ENCODE assay signal across 13 cellular contexts in the genomic region with DNA sequence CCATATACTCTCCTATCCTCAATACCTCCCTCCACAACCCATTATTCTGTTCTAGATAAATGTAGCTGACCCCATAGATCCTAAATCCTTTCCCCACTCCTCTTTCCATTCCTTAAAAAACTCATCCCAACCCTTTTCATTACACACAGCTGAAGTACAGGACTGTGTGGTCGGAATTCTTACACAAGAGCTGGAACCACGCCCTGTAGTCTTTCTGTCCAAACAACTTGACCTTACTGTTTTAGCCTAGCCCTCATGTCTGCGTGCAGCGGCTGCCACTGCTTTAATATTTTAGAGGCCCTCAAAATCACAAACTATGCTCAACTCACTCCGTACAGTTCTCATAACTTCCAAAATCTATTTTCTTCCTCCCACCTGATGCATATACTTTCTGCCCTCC. TPM values are rescaled to one million over a fixed set of nuclear protein-coding genes. Genes with fewer than 3 reads are reported as not detected.
DNase-seq lines count a peak whose midpoint lies in the region; ATAC-seq and TF ChIP-seq lines count a peak whose summit lies in the region.
"Not testable (repeated sequence)": the region's sequence is repeated elsewhere in the genome, so short reads cannot be mapped to it uniquely, and the experiment has no call there.
"Had no signal": no experiment of that assay in that cellular context is flagged by ENCODE, and none has a peak within 500 bp of the region (broad histone marks: within the 10 kb centered on the region; RNA-seq: fewer than 3 reads in every experiment).

No MANE protein-coding gene starts in this region.

- H3K36me3 Mint-ChIP-seq in activated CD8-positive, alpha-beta memory T cell treated with anti-CD3 and anti-CD28 coated beads, Interleukin-2, amount 10 ng/mL, durations not matched to agents 7 days and 5 days = not testable (repeated sequence)

- DNase-seq in AG10803 (ENCODE audit: low read depth) (peak; percentile 11), Peyer's patch (peak in 2 of 3 donors; percentile 12 to 52), fibroblast of lung (ENCODE audit: low read depth in 2 of 2) (peak; percentile 16), fibroblast of villous mesenchyme (ENCODE audit: low read depth) (peak; percentile 10), sigmoid colon (peak; percentile 63), thyroid gland (peak; percentile 45 to 59)
- DNase-seq in activated CD8-positive, alpha-beta memory T cell treated with anti-CD3 and anti-CD28 coated beads, Interleukin-2, amount 10 ng/mL, durations not matched to agents 7 days and 5 days = peak; percentile 3
- not testable (repeated sequence) for DNase-seq in left lung

- not testable (repeated sequence) for H3K9me3 Mint-ChIP-seq in activated CD8-positive, alpha-beta memory T cell treated with anti-CD3 and anti-CD28 coated beads, Interleukin-2, amount 10 ng/mL, durations not matched to agents 7 days and 5 days (ENCODE audit: low read depth)

- H3K27me3 ChIP-seq in Peyer's patch; fibroblast of lung (ENCODE audit: control insufficient read depth, insufficient read depth, low read length); left lung; sigmoid colon; thyroid gland: not testable (repeated sequence)

- H3K9me3 ChIP-seq in Peyer's patch; fibroblast of lung (ENCODE audit: control insufficient read depth, insufficient read depth, low read depth, low read length); left lung; sigmoid colon; thyroid gland: not testable (repeated sequence)

- not testable (repeated sequence) for H3K4me1 Mint-ChIP-seq in activated CD8-positive, alpha-beta memory T cell treated with anti-CD3 and anti-CD28 coated beads, Interleukin-2, amount 10 ng/mL, durations not matched to agents 7 days and 5 days

- TF ChIP-seq EP300 in sigmoid colon (IDR thresholded peaks at IDR 0.05) = not testable (repeated sequence)

- H3K27me3 Mint-ChIP-seq in activated CD8-positive, alpha-beta memory T cell treated with anti-CD3 and anti-CD28 coated beads, Interleukin-2, amount 10 ng/mL, durations not matched to agents 7 days and 5 days = not testable (repeated sequence)

- not testable (repeated sequence) for H3K9ac ChIP-seq in fibroblast of lung (ENCODE audit: insufficient read depth, low read length)

- TF ChIP-seq CTCF in AG10803 (conservative IDR thresholded peaks at IDR 0.05; ENCODE audit: low read length); Peyer's patch (IDR thresholded peaks at IDR 0.05); fibroblast of lung (conservative IDR thresholded peaks at IDR 0.05 in 1 of 2, IDR thresholded peaks at IDR 0.05 in 1 of 2; ENCODE audit: low read depth in 1 of 2, low read length in 2 of 2); fibroblast of villous mesenchyme (IDR thresholded peaks at IDR 0.05; ENCODE audit: insufficient read depth, low read depth, low read length); left lung (IDR thresholded peaks at IDR 0.05); sigmoid colon (IDR thresholded peaks at IDR 0.05); thyroid gland (IDR thresholded peaks at IDR 0.05): not testable (repeated sequence)

- ATAC-seq in activated CD8-positive, alpha-beta memory T cell treated with anti-CD3 and anti-CD28 coated beads, Interleukin-2, amount 10 ng/mL, durations not matched to agents 7 days and 5 days = not testable (repeated sequence)
- peak; percentile 42 for ATAC-seq in left lung

- H3K36me3 ChIP-seq in Peyer's patch; fibroblast of lung (ENCODE audit: control insufficient read depth, insufficient read depth, low read length); left lung; sigmoid colon; thyroid gland: not testable (repeated sequence)

- not testable (repeated sequence) for H3K4me3 ChIP-seq in AG10803 (ENCODE audit: low read length); Peyer's patch; fibroblast of lung (replicated peaks in 1 of 4; ENCODE audit: control extremely low read depth in 1 of 4, insufficient read depth in 1 of 4, low read depth in 3 of 4, low read length in 4 of 4); fibroblast of villous mesenchyme (ENCODE audit: low read depth, low read length); left lung; sigmoid colon; thyroid gland (replicated peaks in 1 of 3)

- TF ChIP-seq POLR2A in Peyer's patch (IDR thresholded peaks at IDR 0.05); sigmoid colon (IDR thresholded peaks at IDR 0.05); thyroid gland (IDR thresholded peaks at IDR 0.05): not testable (repeated sequence)

- not testable (repeated sequence) for H4K20me1 ChIP-seq in fibroblast of lung (ENCODE audit: control insufficient read depth, extremely low read depth, insufficient read depth, low read length)

- not testable (repeated sequence) for H3K4me3 Mint-ChIP-seq in activated CD8-positive, alpha-beta memory T cell treated with anti-CD3 and anti-CD28 coated beads, Interleukin-2, amount 10 ng/mL, durations not matched to agents 7 days and 5 days

- H3K79me2 ChIP-seq in fibroblast of lung (ENCODE audit: control insufficient read depth, insufficient read depth, low read length) = not testable (repeated sequence)

- not testable (repeated sequence) for H3K27ac ChIP-seq in Peyer's patch; fibroblast of lung (ENCODE audit: insufficient read depth, low read length); left lung; sigmoid colon; thyroid gland

- intact Hi-C loops in left lung (cut with DNase I); sigmoid colon (cut with DNase I); thyroid gland (cut with DNase I): not testable (repeated sequence)

- H3K4me1 ChIP-seq in Peyer's patch; fibroblast of lung (ENCODE audit: control insufficient read depth, extremely low read depth, insufficient read depth, low read length); sigmoid colon: not testable (repeated sequence)
- peaks cover 0 to 12% of the 10 kb centered on the region in 2 donors for H3K4me1 ChIP-seq in left lung
- H3K4me1 ChIP-seq in thyroid gland = peaks cover 8 to 10% of the 10 kb centered on the region in 2 donors

- CTCF ChIA-PET in activated CD8-positive, alpha-beta memory T cell treated with anti-CD3 and anti-CD28 coated beads, Interleukin-2, amount 10 ng/mL, durations not matched to agents 7 days and 5 days (lab: Charles Lee) = not testable (repeated sequence)

- not testable (repeated sequence) for H3K27ac Mint-ChIP-seq in activated CD8-positive, alpha-beta memory T cell treated with anti-CD3 and anti-CD28 coated beads, Interleukin-2, amount 10 ng/mL, durations not matched to agents 7 days and 5 days

- H2AFZ ChIP-seq in fibroblast of lung (ENCODE audit: low read length) = not testable (repeated sequence)

- H3K4me2 ChIP-seq in fibroblast of lung (ENCODE audit: extremely low read depth, insufficient read depth, low read length) = not testable (repeated sequence)

- 70% methylated on average over 5 of the region's 5 CpGs for WGBS in sigmoid colon, 2 donors
- WGBS in thyroid gland, 2 donors = 33 to 39% methylated on average over 5 of the region's 5 CpGs

RNA-seq across cellular contexts. Expression of a gene that starts 27.3 kb away (rescaled TPM):
- not detected for total RNA-seq in Peyer's patch
- total RNA-seq in activated CD8-positive, alpha-beta memory T cell treated with anti-CD3 and anti-CD28 coated beads, Interleukin-2, amount 10 ng/mL, durations not matched to agents 7 days and 5 days = not detected
- not detected in 2 replicates for total RNA-seq in fibroblast of lung
- not detected in 2 replicates for polyA plus RNA-seq in fibroblast of lung
- polyA plus RNA-seq in fibroblast of lung (2012) = not detected in 2 replicates
- not detected in 2 replicates for polyA minus RNA-seq in fibroblast of lung (ENCODE audit: low replicate concordance)
- total RNA-seq in fibroblast of villous mesenchyme = not detected in 2 replicates
- 1 to 10 TPM in 1 of 2 donors, under 1 TPM in 1; 0.58 to 1.6 TPM for total RNA-seq in left lung
- total RNA-seq in sigmoid colon = 1 to 10 TPM in 1 of 4 donors, under 1 TPM in 2, not detected in 1; 0.33 to 1.1 (median 0.55) TPM
- polyA plus RNA-seq in sigmoid colon = under 1 TPM; 0.38 to 0.60 (median 0.46) TPM
- total RNA-seq in thyroid gland = not detected
- total RNA-seq: Calu3; CD8-positive, alpha-beta T cell; H1; H9 had no signal
- polyA plus RNA-seq: A549, H1 had no signal

RNA-seq across cellular contexts. Expression of a gene that starts 37.5 kb away (rescaled TPM):
- total RNA-seq in Peyer's patch = 10 to 100 TPM in 1 of 4 donors, 1 to 10 TPM in 3; 1.1 to 61.1 (median 6.8) TPM
- 10 to 100 TPM in 1 of 2 experiments, 1 to 10 TPM in 1; 2.0 to 15.8 TPM for total RNA-seq in activated CD8-positive, alpha-beta memory T cell treated with anti-CD3 and anti-CD28 coated beads, Interleukin-2, amount 10 ng/mL, durations not matched to agents 7 days and 5 days
- total RNA-seq in fibroblast of lung = not detected in 2 replicates
- not detected in 2 replicates for polyA plus RNA-seq in fibroblast of lung
- polyA plus RNA-seq in fibroblast of lung (2012) = not detected in 2 replicates
- polyA minus RNA-seq in fibroblast of lung (ENCODE audit: low replicate concordance) = not detected in 2 replicates
- total RNA-seq in fibroblast of villous mesenchyme = not detected in 2 replicates
- total RNA-seq in left lung = 10 to 100 TPM in 1 of 2 donors, 1 to 10 TPM in 1; 9.1 to 35.5 TPM
- 1 to 10 TPM; 2.9 to 6.9 (median 3.3) TPM for total RNA-seq in sigmoid colon
- polyA plus RNA-seq in sigmoid colon = 10 to 100 TPM in 2 of 3 donors, 1 to 10 TPM in 1; 4.8 to 33.5 (median 10.9) TPM
- total RNA-seq in thyroid gland = 1 to 10 TPM in 2 of 4 donors, under 1 TPM in 2; 0.78 to 5.8 (median 2.1) TPM
- total RNA-seq: H9 had no signal
- polyA plus RNA-seq: A549 had no signal

RNA-seq across cellular contexts. Expression of a gene that starts 42.0 kb away (rescaled TPM):
- total RNA-seq in Peyer's patch (not detected), fibroblast of lung (not detected in 2 replicates), fibroblast of villous mesenchyme (not detected in 2 replicates), left lung (10 to 100 TPM in 1 of 2 donors, 1 to 10 TPM in 1; 6.6 to 11.0 TPM), sigmoid colon (1 to 10 TPM in 1 of 4 donors, under 1 TPM in 2, not detected in 1; 0.36 to 3.3 (median 0.83) TPM), thyroid gland (1 to 10 TPM in 2 of 4 donors, under 1 TPM in 1, not detected in 1; 0.45 to 1.2 (median 1.1) TPM)
- 1 to 10 TPM in 1 of 2 experiments, under 1 TPM in 1; 0.56 to 1.5 TPM for total RNA-seq in activated CD8-positive, alpha-beta memory T cell treated with anti-CD3 and anti-CD28 coated beads, Interleukin-2, amount 10 ng/mL, durations not matched to agents 7 days and 5 days
- polyA plus RNA-seq in fibroblast of lung (not detected in 2 replicates), sigmoid colon (1 to 10 TPM in 2 of 3 donors, not detected in 1; 1.1 to 1.2 TPM)
- not detected in 2 replicates for polyA plus RNA-seq in fibroblast of lung (2012)
- polyA minus RNA-seq in fibroblast of lung (ENCODE audit: low replicate concordance) = not detected in 2 replicates
- total RNA-seq: Calu3; CD8-positive, alpha-beta T cell; H1; H9 had no signal
- polyA plus RNA-seq: A549, H1 had no signal
